8 cellular contexts compared by ENCODE assay signal in the genomic region with DNA sequence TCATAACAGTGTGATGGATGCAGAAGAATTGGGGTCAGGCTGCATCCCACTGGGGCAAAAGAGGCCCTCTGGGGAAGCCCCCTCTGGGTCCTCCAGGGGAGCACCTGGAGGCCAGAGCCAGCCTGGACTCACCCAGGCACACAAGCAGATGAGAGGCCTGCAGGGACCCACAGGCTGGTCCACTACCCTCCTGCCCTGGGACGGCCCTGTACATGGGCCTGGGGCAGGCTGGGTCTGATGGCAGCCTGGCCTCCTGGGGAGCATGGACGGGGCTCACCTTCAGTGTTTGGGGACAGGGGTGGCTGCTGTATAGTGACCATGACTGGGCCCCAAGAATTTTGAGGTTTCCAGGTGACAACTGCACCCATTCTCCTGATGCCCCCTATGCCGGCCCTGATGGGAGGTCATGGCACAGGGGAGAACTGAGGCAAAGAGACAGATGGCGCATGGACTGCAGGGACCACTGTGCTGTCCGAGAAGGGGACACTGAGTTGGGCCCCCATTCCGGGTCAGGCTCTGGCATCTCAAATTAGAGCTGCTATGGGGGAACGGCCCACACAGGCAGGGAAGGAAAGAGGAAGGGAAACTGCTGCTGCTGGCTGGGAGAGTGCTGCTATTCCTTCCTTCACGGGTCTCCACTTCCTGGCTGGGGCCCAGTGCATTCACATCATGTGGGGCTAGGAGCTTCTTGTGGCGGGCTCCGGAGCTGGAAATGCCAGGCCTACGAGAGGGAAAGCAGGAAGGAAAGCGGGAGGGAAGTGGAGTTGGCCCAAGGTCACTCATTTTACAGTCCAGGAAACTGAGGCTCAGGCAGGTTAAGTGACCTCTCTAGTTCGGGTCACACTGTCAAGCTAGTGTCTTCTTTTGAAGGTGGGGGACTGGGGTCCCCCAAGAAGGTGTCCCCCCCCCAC. TPM values are rescaled to one million over a fixed set of nuclear protein-coding genes. Genes with fewer than 3 reads are reported as not detected.
DNase-seq lines count a peak whose midpoint lies in the region; ATAC-seq, FAIRE-seq and TF ChIP-seq lines count a peak whose summit lies in the region.

No MANE protein-coding gene starts in this region.

- intact Hi-C loops in activated naive CD4-positive, alpha-beta T cell treated with anti-CD3 and anti-CD28 coated beads for 36 hours (cut with micrococcal nuclease): loop anchor here (1.0 to 5.0 kb wide), 8 partner anchors 30 to 473 kb away; a partner anchor contains a TSS

- peak overlapping the region; percentile 84 for H3K4me3 Mint-ChIP-seq in activated naive CD4-positive, alpha-beta T cell treated with anti-CD3 and anti-CD28 coated beads for 36 hours
- H3K4me3 Mint-ChIP-seq in naive B cell: peak overlapping the region; percentile 83 to 96 (median 94)

- ATAC-seq in naive B cell (ENCODE audit: low read depth in 2 of 2): peak; percentile 37 to 39

- H3K9me3 Mint-ChIP-seq in activated naive CD4-positive, alpha-beta T cell treated with anti-CD3 and anti-CD28 coated beads for 36 hours: peaks cover 26% of the 10 kb centered on the region
- no peaks in the 10 kb centered on the region for H3K9me3 Mint-ChIP-seq in naive B cell

- peaks cover 76% of the 10 kb centered on the region for H3K4me1 Mint-ChIP-seq in activated naive CD4-positive, alpha-beta T cell treated with anti-CD3 and anti-CD28 coated beads for 36 hours (ENCODE audit: low read depth)
- H3K4me1 Mint-ChIP-seq in naive B cell: peaks cover 57 to 82% (median 73%) of the 10 kb centered on the region in 3 donors

- no peaks in the 10 kb centered on the region for H3K27me3 Mint-ChIP-seq in activated naive CD4-positive, alpha-beta T cell treated with anti-CD3 and anti-CD28 coated beads for 36 hours (ENCODE audit: low read depth)
- H3K27me3 Mint-ChIP-seq in naive B cell: no peaks in the 10 kb centered on the region

- CTCF ChIA-PET in activated naive CD4-positive, alpha-beta T cell treated with anti-CD3 and anti-CD28 coated beads for 36 hours (lab: Charles Lee): interaction anchor here (0.7 to 0.8 kb wide), 3 partner anchors 15 to 90 kb away, joined by 3 to 4 read pairs (median 3); no protein-coding TSS in a partner anchor

- peak; percentile 43 for DNase-seq in activated naive CD4-positive, alpha-beta T cell treated with anti-CD3 and anti-CD28 coated beads for 36 hours
- no peak for DNase-seq in activated naive CD4-positive, alpha-beta T cell treated with Interleukin-2 at 50 U/mL for 16 hours
- DNase-seq in SK-N-DZ (ENCODE audit: low spot score) (peak; percentile 37), epithelial cell of proximal tubule (ENCODE audit: low read depth) (no peak), naive B cell (peak; percentile 79), amniotic stem cell (lab: John Stamatoyannopoulos, UW) (no peak), NCI-H1417 treated with DMSO at 0.1 percent for 48 hours (lab: John Stamatoyannopoulos, UW) (no peak), RCC 7860 (ENCODE audit: low spot score) (no peak)

- TF ChIP-seq CTCF in epithelial cell of proximal tubule (conservative IDR thresholded peaks at IDR 0.05; ENCODE audit: low read depth, low read length): no peak

- peak overlapping the region; percentile 60 for H3K4me3 ChIP-seq in epithelial cell of proximal tubule (ENCODE audit: low read depth, low read length)

- H3K27ac Mint-ChIP-seq in activated naive CD4-positive, alpha-beta T cell treated with anti-CD3 and anti-CD28 coated beads for 36 hours: peak overlapping the region; percentile 95
- peak overlapping the region; percentile 97 to 100 (median 100) for H3K27ac Mint-ChIP-seq in naive B cell

- H3K36me3 Mint-ChIP-seq in activated naive CD4-positive, alpha-beta T cell treated with anti-CD3 and anti-CD28 coated beads for 36 hours (ENCODE audit: low read depth): peaks cover 12% of the 10 kb centered on the region
- no peaks in the 10 kb centered on the region for H3K36me3 Mint-ChIP-seq in naive B cell

- FAIRE-seq in RCC 7860 (lab: Jason Lieb, UNC): no peak

RNA-seq across cellular contexts. Expression of a gene that starts 1.5 kb away (rescaled TPM):
- 10 to 100 TPM; 51.4 to 52.0 TPM for total RNA-seq in activated naive CD4-positive, alpha-beta T cell treated with anti-CD3 and anti-CD28 coated beads for 36 hours
- polyA plus RNA-seq in SK-N-DZ (2014; cell fraction: cytosol; rRNA removed): 16.7 and 29.0 TPM in 2 replicates
- polyA plus RNA-seq in SK-N-DZ (2014; cell fraction: nucleus; rRNA removed): 28.9 and 39.7 TPM in 2 replicates
- total RNA-seq in epithelial cell of proximal tubule: 64.6 and 85.2 TPM in 2 replicates
- polyA plus RNA-seq in naive B cell (ENCODE audit: low read depth in 6 of 6): 10 to 100 TPM; 18.4 to 37.3 (median 27.4) TPM

RNA-seq across cellular contexts. Expression of a gene that starts 36.0 kb away (rescaled TPM):
- total RNA-seq in activated naive CD4-positive, alpha-beta T cell treated with anti-CD3 and anti-CD28 coated beads for 36 hours: 10 to 100 TPM; 62.7 to 68.3 TPM
- polyA plus RNA-seq in SK-N-DZ (2014; cell fraction: cytosol; rRNA removed): not detected in 2 replicates
- not detected in 2 replicates for polyA plus RNA-seq in SK-N-DZ (2014; cell fraction: nucleus; rRNA removed)
- 1.4 and 2.9 TPM in 2 replicates for total RNA-seq in epithelial cell of proximal tubule
- 10 to 100 TPM; 35.3 to 70.1 (median 52.5) TPM for polyA plus RNA-seq in naive B cell (ENCODE audit: low read depth in 6 of 6)

RNA-seq across cellular contexts. Expression of a gene that starts 39.5 kb away (rescaled TPM):
- 10 to 100 TPM; 93.9 to 96.9 TPM for total RNA-seq in activated naive CD4-positive, alpha-beta T cell treated with anti-CD3 and anti-CD28 coated beads for 36 hours
- polyA plus RNA-seq in SK-N-DZ (2014; cell fraction: cytosol; rRNA removed): 9.9 and 12.7 TPM in 2 replicates
- 5.5 and 6.9 TPM in 2 replicates for polyA plus RNA-seq in SK-N-DZ (2014; cell fraction: nucleus; rRNA removed)
- total RNA-seq in epithelial cell of proximal tubule: 58.9 and 59.0 TPM in 2 replicates
- 10 to 100 TPM in 1 of 6 donors, 1 to 10 TPM in 5; 4.3 to 14.2 (median 7.1) TPM for polyA plus RNA-seq in naive B cell (ENCODE audit: low read depth in 6 of 6)

Comparison
In these comparisons a context has a peak if more than half of its experiments do, and no peak if none do; other contexts are left out.
1. DNase-seq: peak in activated naive CD4-positive, alpha-beta T cell treated with anti-CD3 and anti-CD28 coated beads for 36 hours (single experiment), SK-N-DZ (single experiment) and naive B cell (single experiment); none in activated naive CD4-positive, alpha-beta T cell treated with Interleukin-2 at 50 U/mL for 16 hours (single experiment), epithelial cell of proximal tubule (single experiment), amniotic stem cell (single experiment), NCI-H1417 treated with DMSO at 0.1 percent for 48 hours (single experiment) and RCC 7860 (single experiment).
2. RNA of a gene that starts 36.0 kb away (total RNA-seq): 62.7 to 68.3 TPM in activated naive CD4-positive, alpha-beta T cell treated with anti-CD3 and anti-CD28 coated beads for 36 hours; 1.4 to 2.9 TPM in epithelial cell of proximal tubule; every median in the first group is over 10 times any median in the second.